10 cellular contexts compared by ENCODE assay signal in genomic region chr12:28569698-28570411, GRCh38.
DNase-seq lines count a peak whose midpoint lies in the region; ATAC-seq and TF ChIP-seq lines count a peak whose summit lies in the region.
"Had no signal": no experiment of that assay in that cellular context is flagged by ENCODE, and none has a peak within 500 bp of the region (broad histone marks: within the 10 kb centered on the region; RNA-seq: fewer than 3 reads in every experiment).

No MANE protein-coding gene starts in this region.

- no peaks in the 10 kb centered on the region for H3K9me3 ChIP-seq in breast epithelium

- ATAC-seq in activated naive CD8-positive, alpha-beta T cell treated with anti-CD3 and anti-CD28 coated beads, Interleukin-2, amount 50 U/mL, for 24 hours, result peak; percentile 67

- H3K27ac ChIP-seq in breast epithelium, result peak overlapping the region; percentile 50 to 65
- H3K27ac ChIP-seq: C4-2B had no signal

- peaks cover 2% of the 10 kb centered on the region for H3K36me3 Mint-ChIP-seq in activated naive CD8-positive, alpha-beta T cell treated with anti-CD3 and anti-CD28 coated beads, Interleukin-2, amount 50 U/mL, for 24 hours (ENCODE audit: low read depth)
- peaks cover 2% of the 10 kb centered on the region for H3K36me3 Mint-ChIP-seq in activated naive CD8-positive, alpha-beta T cell treated with anti-CD3 and anti-CD28 coated beads for 36 hours

- H3K4me3 ChIP-seq in breast epithelium, result no peak overlapping the region

- no peaks in the 10 kb centered on the region for H3K4me1 ChIP-seq in breast epithelium

- H3K27me3 ChIP-seq in breast epithelium, result no peaks in the 10 kb centered on the region

- H3K27ac Mint-ChIP-seq in activated naive CD8-positive, alpha-beta T cell treated with anti-CD3 and anti-CD28 coated beads, Interleukin-2, amount 50 U/mL, for 24 hours, result no peak overlapping the region
- no peak overlapping the region for H3K27ac Mint-ChIP-seq in activated naive CD8-positive, alpha-beta T cell treated with anti-CD3 and anti-CD28 coated beads for 36 hours

- no peak for TF ChIP-seq CTCF in breast epithelium (IDR thresholded peaks at IDR 0.05)

- DNase-seq in activated naive CD8-positive, alpha-beta T cell treated with anti-CD3 and anti-CD28 coated beads, Interleukin-2, amount 50 U/mL, for 24 hours, result no peak
- DNase-seq in activated naive CD8-positive, alpha-beta T cell treated with anti-CD3 and anti-CD28 coated beads for 36 hours, result no peak
- DNase-seq in breast epithelium (ENCODE audit: low spot score in 2 of 2) (no peak), kidney tubule cell (ENCODE audit: low spot score) (peak; percentile 83), NK-92 (lab: John Stamatoyannopoulos, UW; ENCODE audit: unreplicated experiment) (no peak), NAMALWA (ENCODE audit: low spot score) (no peak), NCI-H82 treated with DMSO at 0.1 percent for 48 hours (lab: John Stamatoyannopoulos, UW; ENCODE audit: unreplicated experiment) (no peak)
- DNase-seq in activated CD8-positive, alpha-beta memory T cell treated with anti-CD3 and anti-CD28 coated beads, Interleukin-2, amount 50 U/mL, for 48 hours, result no peak
- DNase-seq: SHP77 had no signal

- no peaks in the 10 kb centered on the region for H3K4me1 Mint-ChIP-seq in activated naive CD8-positive, alpha-beta T cell treated with anti-CD3 and anti-CD28 coated beads, Interleukin-2, amount 50 U/mL, for 24 hours
- H3K4me1 Mint-ChIP-seq in activated naive CD8-positive, alpha-beta T cell treated with anti-CD3 and anti-CD28 coated beads for 36 hours, result peaks cover 2% of the 10 kb centered on the region

- H3K36me3 ChIP-seq in breast epithelium, result no peaks in the 10 kb centered on the region

- no peaks in the 10 kb centered on the region for H3K27me3 Mint-ChIP-seq in activated naive CD8-positive, alpha-beta T cell treated with anti-CD3 and anti-CD28 coated beads, Interleukin-2, amount 50 U/mL, for 24 hours
- H3K27me3 Mint-ChIP-seq in activated naive CD8-positive, alpha-beta T cell treated with anti-CD3 and anti-CD28 coated beads for 36 hours, result no peaks in the 10 kb centered on the region

- TF ChIP-seq POLR2A in breast epithelium (IDR thresholded peaks at IDR 0.05), result no peak

- peaks cover 4% of the 10 kb centered on the region for H3K9me3 Mint-ChIP-seq in activated naive CD8-positive, alpha-beta T cell treated with anti-CD3 and anti-CD28 coated beads, Interleukin-2, amount 50 U/mL, for 24 hours
- H3K9me3 Mint-ChIP-seq in activated naive CD8-positive, alpha-beta T cell treated with anti-CD3 and anti-CD28 coated beads for 36 hours, result peaks cover 1% of the 10 kb centered on the region

- intact Hi-C loops in breast epithelium (cut with DNase I; ENCODE audit: low total_unique reads), result no loop called here

- H3K4me3 Mint-ChIP-seq in activated naive CD8-positive, alpha-beta T cell treated with anti-CD3 and anti-CD28 coated beads, Interleukin-2, amount 50 U/mL, for 24 hours, result no peak overlapping the region
- no peak overlapping the region for H3K4me3 Mint-ChIP-seq in activated naive CD8-positive, alpha-beta T cell treated with anti-CD3 and anti-CD28 coated beads for 36 hours
